In the genomic region with DNA sequence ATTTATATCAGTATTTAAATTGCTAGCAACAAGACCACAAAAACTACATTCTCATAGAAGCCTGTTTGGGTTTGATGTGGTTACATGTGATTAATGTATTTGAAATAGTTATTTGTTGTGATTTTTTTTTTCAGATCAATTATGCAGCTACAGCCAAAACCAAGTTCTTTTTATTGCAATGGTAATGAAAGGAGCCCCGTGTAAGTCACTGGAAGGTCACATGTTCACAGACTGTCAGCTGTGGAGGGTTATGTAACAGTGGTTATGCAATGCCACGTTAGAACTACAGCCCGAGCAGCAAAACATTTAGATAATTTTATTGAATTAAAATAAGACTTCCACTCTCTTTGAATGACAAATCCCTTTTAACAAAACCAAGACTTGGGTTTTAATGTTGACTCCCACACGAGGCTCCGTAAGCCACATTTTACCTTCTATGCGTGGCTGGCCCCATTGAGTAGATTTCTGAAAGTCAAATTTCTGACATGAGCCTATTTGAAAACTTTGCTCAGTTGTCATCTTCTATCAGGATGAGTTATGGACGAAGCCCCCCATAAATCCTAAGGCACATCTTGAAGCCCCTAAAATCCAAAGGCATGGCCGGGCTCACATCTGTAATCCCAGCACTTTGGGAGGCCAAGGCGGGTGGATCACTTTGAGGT, we compare ENCODE assay signal across 8 cellular contexts. TPM values are rescaled to one million over a fixed set of nuclear protein-coding genes. Genes with fewer than 3 reads are reported as not detected.
DNase-seq lines count a peak whose midpoint lies in the region; ATAC-seq and TF ChIP-seq lines count a peak whose summit lies in the region.

No MANE protein-coding gene starts in this region.

- TF ChIP-seq POLR2A in spleen (IDR thresholded peaks at IDR 0.05), result no peak

- no peak overlapping the region for H2AFZ ChIP-seq in smooth muscle cell (ENCODE audit: low read depth)

- peaks cover 16% of the 10 kb centered on the region for H3K36me3 ChIP-seq in left ventricle myocardium inferior
- peaks cover 0 to 49% (median 22%) of the 10 kb centered on the region in 6 donors for H3K36me3 ChIP-seq in spleen
- H3K36me3 ChIP-seq in smooth muscle cell (ENCODE audit: low read depth), result no peaks in the 10 kb centered on the region

- DNase-seq in M059J (ENCODE audit: low read depth) (peak; percentile 45), amniotic epithelial cell (ENCODE audit: low read depth) (peak; percentile 88), left ventricle myocardium inferior (no peak), spleen (no peak), smooth muscle cell (lab: John Stamatoyannopoulos, UW; ENCODE audit: unreplicated experiment) (no peak), NCI-H524 treated with DMSO at 0.1 percent for 48 hours (lab: John Stamatoyannopoulos, UW) (no peak)

- H3K9me3 ChIP-seq in left ventricle myocardium inferior (replicated peaks) (no peaks in the 10 kb centered on the region), spleen (no peaks in the 10 kb centered on the region), smooth muscle cell (replicated peaks; ENCODE audit: low read depth) (no peaks in the 10 kb centered on the region)

- H3F3A ChIP-seq in smooth muscle cell (ENCODE audit: low read depth), result no peaks in the 10 kb centered on the region

- no peaks in the 10 kb centered on the region for H3K27me3 ChIP-seq in left ventricle myocardium inferior (ENCODE audit: low read depth)
- H3K27me3 ChIP-seq in spleen (replicated peaks in 1 of 7), result no peaks in the 10 kb centered on the region
- no peaks in the 10 kb centered on the region for H3K27me3 ChIP-seq in smooth muscle cell (ENCODE audit: low read depth)

- 41 to 54% (median 46%) methylated on average over 9 of the region's 9 CpGs for WGBS in spleen, 5 donors
- WGBS in smooth muscle cell (ENCODE audit: low lambda C conversion rate), result 70% methylated on average over 9 of the region's 9 CpGs

- H3K27ac ChIP-seq in left ventricle myocardium inferior (replicated peaks), result peak overlapping the region; percentile 87
- peak overlapping the region; percentile 36 to 91 (median 84) for H3K27ac ChIP-seq in spleen
- no peak overlapping the region for H3K27ac ChIP-seq in smooth muscle cell (ENCODE audit: low read depth)

- H3K4me1 ChIP-seq in left ventricle myocardium inferior, result peaks cover 52% of the 10 kb centered on the region
- peaks cover 9 to 58% (median 38%) of the 10 kb centered on the region in 6 donors for H3K4me1 ChIP-seq in spleen
- no peaks in the 10 kb centered on the region for H3K4me1 ChIP-seq in smooth muscle cell (ENCODE audit: low read depth)

- intact Hi-C loops in left ventricle myocardium inferior (cut with micrococcal nuclease), result loop anchor here (5.0 to 10.0 kb wide), 2 partner anchors 38 to 106 kb away; no protein-coding TSS in a partner anchor
- intact Hi-C loops in spleen (cut with DNase I; ENCODE audit: low total_unique reads), result no loop called here

- H4K20me1 ChIP-seq in smooth muscle cell (ENCODE audit: low read depth), result no peaks in the 10 kb centered on the region

- H3K79me2 ChIP-seq in smooth muscle cell (ENCODE audit: low read depth), result no peaks in the 10 kb centered on the region

- ATAC-seq in HG02870 (IDR thresholded peaks at IDR 0.05; ENCODE audit: unreplicated experiment) (no peak), HG02588 (IDR thresholded peaks at IDR 0.05; ENCODE audit: unreplicated experiment) (no peak)

- H3K9ac ChIP-seq in smooth muscle cell (ENCODE audit: low read depth), result no peak overlapping the region

- H3K4me3 ChIP-seq in left ventricle myocardium inferior (no peak overlapping the region), spleen (peak overlapping the region in 1 of 8 donors; percentile 45), smooth muscle cell (no peak overlapping the region)

- TF ChIP-seq CTCF in left ventricle myocardium inferior (IDR thresholded peaks at IDR 0.05; ENCODE audit: borderline replicate concordance) (no peak), spleen (IDR thresholded peaks at IDR 0.05 in 8 of 11, conservative IDR thresholded peaks at IDR 0.05 in 3 of 11) (no peak), smooth muscle cell (IDR thresholded peaks at IDR 0.05; ENCODE audit: borderline replicate concordance, insufficient read depth, poor library complexity, severe bottlenecking) (no peak)

- H3K4me2 ChIP-seq in smooth muscle cell, result no peak overlapping the region

RNA-seq across cellular contexts. Expression of gene SEC14L1, which starts 41.8 kb away (rescaled TPM):
- 29.2 and 49.4 TPM in 2 replicates for total RNA-seq in M059J (2014; rRNA removed; shearing (Covaris generic))
- total RNA-seq in left ventricle myocardium inferior, result 55.5 TPM
- 100 to 1,000 TPM; 152 to 202 (median 182) TPM for total RNA-seq in spleen
- polyA plus RNA-seq in spleen, result 10 to 100 TPM; 14.5 to 37.6 (median 18.0) TPM
- 24.3 and 25.1 TPM in 2 replicates for total RNA-seq in smooth muscle cell
- polyA plus RNA-seq in smooth muscle cell, result 25.8 and 29.5 TPM in 2 replicates

Comparison
In these comparisons a context has a peak if more than half of its experiments do, and no peak if none do; other contexts are left out.
1. DNase-seq: peak in M059J (single experiment) and amniotic epithelial cell (single experiment); none in left ventricle myocardium inferior (single experiment), spleen (single experiment), smooth muscle cell (single experiment) and NCI-H524 treated with DMSO at 0.1 percent for 48 hours (single experiment).